In the genomic region with DNA sequence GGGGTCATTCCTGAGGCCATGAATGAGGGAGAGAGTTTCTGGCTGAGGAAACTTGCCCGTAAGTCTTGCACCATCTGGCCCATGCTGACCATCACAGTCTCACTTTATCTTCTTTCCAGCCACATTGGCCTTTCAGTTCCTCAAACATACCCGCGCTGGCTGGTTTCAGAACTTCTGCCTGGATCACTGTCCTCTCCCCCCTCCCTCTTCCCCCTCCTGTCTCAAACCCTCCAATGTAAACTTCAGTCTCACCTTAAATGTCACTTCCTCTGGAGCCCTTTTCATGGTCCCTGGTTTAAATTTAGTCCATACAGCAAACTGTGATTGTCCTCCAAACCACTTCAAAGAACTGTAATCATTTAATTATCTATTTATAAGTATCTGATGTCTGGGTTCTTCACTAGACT, we compare ENCODE assay signal across 1 cellular context.
TF ChIP-seq lines count a peak whose summit lies in the region.

No MANE protein-coding gene starts in this region.

TF ChIP-seq in GM12878, 131 proteins besides CTCF, POLR2A, EP300 and RAD21 (continues in another document):
- peak; percentile 99 for TF ChIP-seq SPI1 (IDR thresholded peaks at IDR 0.05; ENCODE audit: borderline replicate concordance, insufficient read depth, low read depth, low read length)
- TF ChIP-seq GABPA (IDR thresholded peaks at IDR 0.05; ENCODE audit: low read depth), result no peak
- TF ChIP-seq ZNF207 (IDR thresholded peaks at IDR 0.05; ENCODE audit: borderline replicate concordance), result 0 out of 2 replicates have a peak, but pooled peaks have one; percentile 13
- TF ChIP-seq PBX3 (IDR thresholded peaks at IDR 0.05; ENCODE audit: insufficient replicate concordance, low read depth, low read length), result peak; percentile 24
- peak; percentile 98 for TF ChIP-seq PAX5 (IDR thresholded peaks at IDR 0.05; ENCODE audit: borderline replicate concordance, low read depth, low read length)
- TF ChIP-seq SMAD1 (IDR thresholded peaks at IDR 0.05; ENCODE audit: low read depth, partially characterized antibody), result no peak
- no peak for TF ChIP-seq BRCA1 (IDR thresholded peaks at IDR 0.05; ENCODE audit: low read depth, low read length)
- no peak for TF ChIP-seq SREBF1 (IDR thresholded peaks at IDR 0.05; ENCODE audit: low read length)
- 0 out of 2 replicates have a peak, but pooled peaks have one; percentile 48 for TF ChIP-seq MXI1 (IDR thresholded peaks at IDR 0.05; ENCODE audit: low read depth, low read length)
- TF ChIP-seq TAF1 (IDR thresholded peaks at IDR 0.05; ENCODE audit: borderline replicate concordance, low read depth, low read length), result 0 out of 2 replicates have a peak, but pooled peaks have one; percentile 18
- no peak for TF ChIP-seq KAT2A (conservative IDR thresholded peaks at IDR 0.05; ENCODE audit: control insufficient read depth, low read depth, low read length)
- peak; percentile 62; the same call in 1 of the 2 replicates for TF ChIP-seq TARDBP (IDR thresholded peaks at IDR 0.05; ENCODE audit: borderline replicate concordance)
- peak; percentile 100 for TF ChIP-seq IRF4 (IDR thresholded peaks at IDR 0.05; ENCODE audit: low read depth, low read length)
- TF ChIP-seq YBX1 (IDR thresholded peaks at IDR 0.05), result no peak
- TF ChIP-seq RB1 (IDR thresholded peaks at IDR 0.05; ENCODE audit: borderline replicate concordance), result no peak
- 0 out of 2 replicates have a peak, but pooled peaks have one; percentile 30 for TF ChIP-seq ZNF217 (IDR thresholded peaks at IDR 0.05)
- peak; percentile 44; the same call in 1 of the 2 replicates for TF ChIP-seq YY1 (IDR thresholded peaks at IDR 0.05; ENCODE audit: low read depth, low read length)
- peak; percentile 62 to 78 for TF ChIP-seq BHLHE40 (IDR thresholded peaks at IDR 0.05; ENCODE audit: borderline replicate concordance in 1 of 2, low read depth in 2 of 2, low read length in 1 of 2)
- no peak; the same call in 1 of the 2 replicates for TF ChIP-seq ZNF24 (IDR thresholded peaks at IDR 0.05)
- peak; percentile 97 for TF ChIP-seq IKZF1 (conservative IDR thresholded peaks at IDR 0.05)
- peak; percentile 85; the same call in 1 of the 2 replicates for TF ChIP-seq RELB (IDR thresholded peaks at IDR 0.05; ENCODE audit: low read depth)
- TF ChIP-seq BMI1 (IDR thresholded peaks at IDR 0.05; ENCODE audit: borderline replicate concordance), result peak; percentile 66; the same call in 1 of the 2 replicates
- TF ChIP-seq EGR1 (IDR thresholded peaks at IDR 0.05; ENCODE audit: borderline replicate concordance in 1 of 2, low read depth in 2 of 2, low read length in 2 of 2), result peak in 1 of 2 experiments; percentile 41; a peak in 1 of 3 replicates
- TF ChIP-seq, protein P1, sequence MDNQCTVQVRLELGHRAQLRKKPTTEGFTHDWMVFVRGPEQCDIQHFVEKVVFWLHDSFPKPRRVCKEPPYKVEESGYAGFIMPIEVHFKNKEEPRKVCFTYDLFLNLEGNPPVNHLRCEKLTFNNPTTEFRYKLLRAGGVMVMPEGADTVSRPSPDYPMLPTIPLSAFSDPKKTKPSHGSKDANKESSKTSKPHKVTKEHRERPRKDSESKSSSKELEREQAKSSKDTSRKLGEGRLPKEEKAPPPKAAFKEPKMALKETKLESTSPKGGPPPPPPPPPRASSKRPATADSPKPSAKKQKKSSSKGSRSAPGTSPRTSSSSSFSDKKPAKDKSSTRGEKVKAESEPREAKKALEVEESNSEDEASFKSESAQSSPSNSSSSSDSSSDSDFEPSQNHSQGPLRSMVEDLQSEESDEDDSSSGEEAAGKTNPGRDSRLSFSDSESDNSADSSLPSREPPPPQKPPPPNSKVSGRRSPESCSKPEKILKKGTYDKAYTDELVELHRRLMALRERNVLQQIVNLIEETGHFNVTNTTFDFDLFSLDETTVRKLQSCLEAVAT (IDR thresholded peaks at IDR 0.05), result peak; percentile 78; the same call in 1 of the 2 replicates
- peak; percentile 82 for TF ChIP-seq ATF7 (IDR thresholded peaks at IDR 0.05; ENCODE audit: low read depth)
- no peak for TF ChIP-seq PAX8 (IDR thresholded peaks at IDR 0.05)
- TF ChIP-seq, protein P2, sequence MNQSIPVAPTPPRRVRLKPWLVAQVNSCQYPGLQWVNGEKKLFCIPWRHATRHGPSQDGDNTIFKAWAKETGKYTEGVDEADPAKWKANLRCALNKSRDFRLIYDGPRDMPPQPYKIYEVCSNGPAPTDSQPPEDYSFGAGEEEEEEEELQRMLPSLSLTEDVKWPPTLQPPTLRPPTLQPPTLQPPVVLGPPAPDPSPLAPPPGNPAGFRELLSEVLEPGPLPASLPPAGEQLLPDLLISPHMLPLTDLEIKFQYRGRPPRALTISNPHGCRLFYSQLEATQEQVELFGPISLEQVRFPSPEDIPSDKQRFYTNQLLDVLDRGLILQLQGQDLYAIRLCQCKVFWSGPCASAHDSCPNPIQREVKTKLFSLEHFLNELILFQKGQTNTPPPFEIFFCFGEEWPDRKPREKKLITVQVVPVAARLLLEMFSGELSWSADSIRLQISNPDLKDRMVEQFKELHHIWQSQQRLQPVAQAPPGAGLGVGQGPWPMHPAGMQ (IDR thresholded peaks at IDR 0.05; ENCODE audit: borderline replicate concordance), result no peak
- peak; percentile 82; the same call in 2 of the 3 replicates for TF ChIP-seq POU2F2 (IDR thresholded peaks at IDR 0.05; ENCODE audit: borderline replicate concordance, low read depth, low read length)
- TF ChIP-seq ASH2L (IDR thresholded peaks at IDR 0.05; ENCODE audit: borderline replicate concordance, low read depth), result no peak
- TF ChIP-seq HCFC1 (IDR thresholded peaks at IDR 0.05; ENCODE audit: low read length), result no peak
- TF ChIP-seq SP1 (IDR thresholded peaks at IDR 0.05; ENCODE audit: low read depth, low read length), result peak; percentile 88
- TF ChIP-seq DPF2 (IDR thresholded peaks at IDR 0.05), result peak; percentile 97
- peak; percentile 60; the same call in 1 of the 2 replicates for TF ChIP-seq ZBED1 (IDR thresholded peaks at IDR 0.05; ENCODE audit: borderline replicate concordance)
- TF ChIP-seq, protein P3, sequence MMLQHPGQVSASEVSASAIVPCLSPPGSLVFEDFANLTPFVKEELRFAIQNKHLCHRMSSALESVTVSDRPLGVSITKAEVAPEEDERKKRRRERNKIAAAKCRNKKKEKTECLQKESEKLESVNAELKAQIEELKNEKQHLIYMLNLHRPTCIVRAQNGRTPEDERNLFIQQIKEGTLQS (IDR thresholded peaks at IDR 0.05; ENCODE audit: borderline replicate concordance, extremely low read depth, low read depth, low read length), result no peak
- peak; percentile 90; the same call in 1 of the 2 replicates for TF ChIP-seq RCOR1 (conservative IDR thresholded peaks at IDR 0.05; ENCODE audit: low read depth, low read length)
- peak; percentile 92 for TF ChIP-seq MEF2B (IDR thresholded peaks at IDR 0.05; ENCODE audit: partially characterized antibody, poor library complexity, severe bottlenecking)
- peak; percentile 91 for TF ChIP-seq NBN (IDR thresholded peaks at IDR 0.05)
- TF ChIP-seq MEF2A (IDR thresholded peaks at IDR 0.05; ENCODE audit: insufficient read depth, low read depth, low read length), result peak; percentile 91
- TF ChIP-seq CBFB (IDR thresholded peaks at IDR 0.05; ENCODE audit: low read depth), result 0 out of 2 replicates have a peak, but pooled peaks have one; percentile 66
- TF ChIP-seq POLR2AphosphoS5 (IDR thresholded peaks at IDR 0.05; ENCODE audit: low read length), result 0 out of 2 replicates have a peak, but pooled peaks have one; percentile 31
- TF ChIP-seq, protein P4, sequence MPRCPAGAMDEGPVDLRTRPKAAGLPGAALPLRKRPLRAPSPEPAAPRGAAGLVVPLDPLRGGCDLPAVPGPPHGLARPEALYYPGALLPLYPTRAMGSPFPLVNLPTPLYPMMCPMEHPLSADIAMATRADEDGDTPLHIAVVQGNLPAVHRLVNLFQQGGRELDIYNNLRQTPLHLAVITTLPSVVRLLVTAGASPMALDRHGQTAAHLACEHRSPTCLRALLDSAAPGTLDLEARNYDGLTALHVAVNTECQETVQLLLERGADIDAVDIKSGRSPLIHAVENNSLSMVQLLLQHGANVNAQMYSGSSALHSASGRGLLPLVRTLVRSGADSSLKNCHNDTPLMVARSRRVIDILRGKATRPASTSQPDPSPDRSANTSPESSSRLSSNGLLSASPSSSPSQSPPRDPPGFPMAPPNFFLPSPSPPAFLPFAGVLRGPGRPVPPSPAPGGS (IDR thresholded peaks at IDR 0.05; ENCODE audit: borderline replicate concordance, insufficient read depth, low read depth, low read length, poor library complexity, severe bottlenecking), result peak; percentile 83
- peak in 1 of 2 experiments; percentile 91; a peak in 2 of 4 replicates for TF ChIP-seq ETV6 (conservative IDR thresholded peaks at IDR 0.05 in 1 of 2, IDR thresholded peaks at IDR 0.05 in 1 of 2; ENCODE audit: borderline replicate concordance in 1 of 2, low read depth in 1 of 2)
- peak; percentile 98 to 99 for TF ChIP-seq IKZF2 (IDR thresholded peaks at IDR 0.05)
- TF ChIP-seq BCL11A (IDR thresholded peaks at IDR 0.05; ENCODE audit: low read depth, low read length), result peak; percentile 97
- TF ChIP-seq JUNB (IDR thresholded peaks at IDR 0.05), result peak; percentile 40
- peak; percentile 97 for TF ChIP-seq EED (IDR thresholded peaks at IDR 0.05; ENCODE audit: low read depth)
- TF ChIP-seq E4F1 (IDR thresholded peaks at IDR 0.05; ENCODE audit: borderline replicate concordance, partially characterized antibody), result no peak
- TF ChIP-seq ESRRA (IDR thresholded peaks at IDR 0.05; ENCODE audit: low read length), result no peak
- TF ChIP-seq CEBPB (IDR thresholded peaks at IDR 0.05; ENCODE audit: borderline replicate concordance in 1 of 2, low read depth in 2 of 2, low read length in 2 of 2), result peak in 1 of 2 experiments; percentile 70; a peak in 1 of 4 replicates
- TF ChIP-seq TCF3 (IDR thresholded peaks at IDR 0.05; ENCODE audit: borderline replicate concordance, insufficient read depth, low read depth, low read length), result peak; percentile 95; the same call in 1 of the 2 replicates
- peak; percentile 96 for TF ChIP-seq NR2F1 (conservative IDR thresholded peaks at IDR 0.05)
- TF ChIP-seq CHD2 (IDR thresholded peaks at IDR 0.05; ENCODE audit: borderline replicate concordance, low read depth, low read length), result peak; percentile 86; the same call in 1 of the 2 replicates
- TF ChIP-seq BACH1 (IDR thresholded peaks at IDR 0.05; ENCODE audit: borderline replicate concordance), result peak; percentile 81; the same call in 1 of the 2 replicates
- TF ChIP-seq KLF5 (IDR thresholded peaks at IDR 0.05; ENCODE audit: partially characterized antibody), result no peak
- no peak for TF ChIP-seq MAX (IDR thresholded peaks at IDR 0.05; ENCODE audit: low read depth, low read length)
